Comparison of ENCODE assay signal across 8 cellular contexts in genomic region chr6:53065266-53066058, GRCh38. TPM values are rescaled to one million over a fixed set of nuclear protein-coding genes. Genes with fewer than 3 reads are reported as not detected.
DNase-seq lines count a peak whose midpoint lies in the region; TF ChIP-seq lines count a peak whose summit lies in the region.

TSS of gene FBXO9 (plus strand) at chr6:53065404. CDS start at chr6:53065790, 386 bp downstream.

- H3K27ac ChIP-seq in GM23248 (peak within 1 kb of the TSS; percentile 65), iPS-20b (ENCODE audit: low read length) (no peak within 1 kb of the TSS), skin epidermis (peak within 1 kb of the TSS; percentile 78 to 99 (median 93))

- DNase-seq in GM10266 (ENCODE audit: extremely low spot score) (peak; percentile 84), GM23248 (peak; percentile 78), LHCN-M2 (ENCODE audit: low read depth) (no peak), T-helper 22 cell (ENCODE audit: low read depth) (peak; percentile 71), astrocyte of the spinal cord (ENCODE audit: low read depth, low spot score) (no peak), cortex of kidney (lab: John Stamatoyannopoulos, UW) (no peak)

- no peaks in the 10 kb centered on the region; the same call in 1 of the 2 replicates for H3F3A ChIP-seq in GM23248 (ENCODE audit: insufficient read depth)

- H3K27me3 ChIP-seq in GM23248 (replicated peaks; ENCODE audit: insufficient read depth) (no peaks in the 10 kb centered on the region), iPS-20b (ENCODE audit: insufficient read depth, low read length) (peaks cover 10% of the 10 kb centered on the region; the same call in 1 of the 2 replicates)

- H3K79me2 ChIP-seq in GM23248 (ENCODE audit: insufficient read depth): peaks cover 53% of the 10 kb centered on the region

- no peaks in the 10 kb centered on the region for H3K9me3 ChIP-seq in GM23248 (ENCODE audit: low read depth)
- H3K9me3 ChIP-seq in iPS-20b (ENCODE audit: insufficient read depth, low read depth, low read length): no peaks in the 10 kb centered on the region

- 1% methylated on average over 39 to 75 of the region's 77 CpGs for WGBS in GM23248 (ENCODE audit: low coverage in 1 of 2, low lambda C conversion rate in 2 of 2, missing lambda C conversion rate in 2 of 2), 2 experiments

- peak within 1 kb of the TSS; percentile 87 for H3K9ac ChIP-seq in GM23248
- peak within 1 kb of the TSS; percentile 64; the same call in 1 of the 2 replicates for H3K9ac ChIP-seq in iPS-20b (ENCODE audit: low read depth, low read length)

- peaks cover 24% of the 10 kb centered on the region for H3K4me1 ChIP-seq in GM23248 (ENCODE audit: insufficient read depth)
- H3K4me1 ChIP-seq in iPS-20b (ENCODE audit: insufficient read depth, low read length): peaks cover 4% of the 10 kb centered on the region; the same call in 1 of the 2 replicates

- in situ Hi-C loops in GM23248 (cut with MboI): no loop called here
- in situ Hi-C loops in astrocyte of the spinal cord (cut with HindIII; ENCODE audit: low sequenced_read_pairs): no loop called here

- H3K4me3 ChIP-seq in GM23248 (peak within 1 kb of the TSS; percentile 85), astrocyte of the spinal cord (ENCODE audit: low read depth, low read length) (peak within 1 kb of the TSS; percentile 79), iPS-20b (ENCODE audit: low read length) (peak within 1 kb of the TSS; percentile 98), skin epidermis (peak within 1 kb of the TSS; percentile 79 to 96 (median 89))

- peak within 1 kb of the TSS; percentile 99 for H2AFZ ChIP-seq in GM23248

- no peaks in the 10 kb centered on the region for H4K20me1 ChIP-seq in GM23248 (ENCODE audit: insufficient read depth)

- H3K9me2 ChIP-seq in GM23248 (ENCODE audit: insufficient read depth): no peaks in the 10 kb centered on the region

- TF ChIP-seq CTCF in GM10266 (IDR thresholded peaks at IDR 0.05; ENCODE audit: control insufficient read depth, insufficient read depth, low read depth, missing control alignments) (no peak), astrocyte of the spinal cord (IDR thresholded peaks at IDR 0.05; ENCODE audit: low read depth, low read length) (no peak)

- peak within 1 kb of the TSS; percentile 92 for H3K4me2 ChIP-seq in GM23248 (ENCODE audit: unreplicated experiment)

- H3K36me3 ChIP-seq in GM23248 (ENCODE audit: low read depth): no peaks in the 10 kb centered on the region
- H3K36me3 ChIP-seq in iPS-20b (ENCODE audit: insufficient read depth, low read depth, low read length): no peaks in the 10 kb centered on the region

RNA-seq across cellular contexts. Expression of gene FBXO9, which starts in this region (rescaled TPM):
- total RNA-seq in GM23248 (2014; rRNA removed; shearing (Covaris generic)): 48.4 and 59.6 TPM in 2 replicates
- 56.5 and 59.9 TPM in 2 replicates for polyA plus RNA-seq in GM23248 (2016; fragmentation: Nextera tagmentation; extraction: Ambion mirVana)
- 27.8 and 33.5 TPM in 2 replicates for total RNA-seq in LHCN-M2 (2014; rRNA removed)
- 38.0 TPM for polyA plus RNA-seq in LHCN-M2 (2012)

Comparison
In these comparisons a context has a peak if more than half of its experiments do, and no peak if none do; other contexts are left out.
1. DNase-seq: peak in GM10266 (single experiment), GM23248 (single experiment) and T-helper 22 cell (single experiment); none in LHCN-M2 (single experiment), astrocyte of the spinal cord (single experiment) and cortex of kidney (single experiment).
2. Peak in every context shown above with its lines, with median percentiles within 50 percentile points of each other: H3K4me3 ChIP-seq.